Comparison of ENCODE assay signal across 24 cellular contexts in genomic region chr18:34212511-34212910, GRCh38. TPM values are rescaled to one million over a fixed set of nuclear protein-coding genes. Genes with fewer than 3 reads are reported as not detected.
"Had no signal": no experiment of that assay in that cellular context is flagged by ENCODE, and none has a peak within 500 bp of the region (broad histone marks: within the 10 kb centered on the region; RNA-seq: fewer than 3 reads in every experiment).

No MANE protein-coding gene starts in this region.

- H3K36me3 Mint-ChIP-seq: IgD-negative memory B cell had no signal

- DNase-seq: Kasumi-1; MM.1S; NCI-H1092 treated with DMSO at 0.1 percent for 48 hours; NCI-H1436; NCI-H187; NCI-H2029; NCI-H2081 treated with DMSO at 0.1 percent for 48 hours; NCI-H2171 treated with DMSO at 0.1 percent for 48 hours; NCI-H2227 treated with DMSO at 0.1 percent for 48 hours; NCI-H526 treated with DMSO at 0.1 percent for 48 hours; NCI-H774; NK-92 treated with Interleukin-12 subunit alpha and Interleukin-12 subunit beta, amount 100 ng/mL, for 24 hours; OCI-M1; PC-9; Peyer's patch; SHP77 treated with DMSO at 0.1 percent for 48 hours; SJCRH30; T-helper 1 cell had no signal

- H3K4me1 Mint-ChIP-seq: IgD-negative memory B cell had no signal

- H3K27me3 Mint-ChIP-seq: IgD-negative memory B cell had no signal

- ATAC-seq: K562, Right ventricle myocardium inferior, SK-N-SH treated with all-trans-retinoic acid at 6 μM for 48 hours had no signal

- H3K27ac Mint-ChIP-seq: IgD-negative memory B cell had no signal

- H3K4me3 Mint-ChIP-seq: IgD-negative memory B cell had no signal

RNA-seq across cellular contexts. Expression of gene NOL4, which starts 12.2 kb away (rescaled TPM):
- total RNA-seq: K562, M059J, PC-9, Peyer's patch, Right ventricle myocardium inferior, RPMI7951 had no signal
